In the genomic region with DNA sequence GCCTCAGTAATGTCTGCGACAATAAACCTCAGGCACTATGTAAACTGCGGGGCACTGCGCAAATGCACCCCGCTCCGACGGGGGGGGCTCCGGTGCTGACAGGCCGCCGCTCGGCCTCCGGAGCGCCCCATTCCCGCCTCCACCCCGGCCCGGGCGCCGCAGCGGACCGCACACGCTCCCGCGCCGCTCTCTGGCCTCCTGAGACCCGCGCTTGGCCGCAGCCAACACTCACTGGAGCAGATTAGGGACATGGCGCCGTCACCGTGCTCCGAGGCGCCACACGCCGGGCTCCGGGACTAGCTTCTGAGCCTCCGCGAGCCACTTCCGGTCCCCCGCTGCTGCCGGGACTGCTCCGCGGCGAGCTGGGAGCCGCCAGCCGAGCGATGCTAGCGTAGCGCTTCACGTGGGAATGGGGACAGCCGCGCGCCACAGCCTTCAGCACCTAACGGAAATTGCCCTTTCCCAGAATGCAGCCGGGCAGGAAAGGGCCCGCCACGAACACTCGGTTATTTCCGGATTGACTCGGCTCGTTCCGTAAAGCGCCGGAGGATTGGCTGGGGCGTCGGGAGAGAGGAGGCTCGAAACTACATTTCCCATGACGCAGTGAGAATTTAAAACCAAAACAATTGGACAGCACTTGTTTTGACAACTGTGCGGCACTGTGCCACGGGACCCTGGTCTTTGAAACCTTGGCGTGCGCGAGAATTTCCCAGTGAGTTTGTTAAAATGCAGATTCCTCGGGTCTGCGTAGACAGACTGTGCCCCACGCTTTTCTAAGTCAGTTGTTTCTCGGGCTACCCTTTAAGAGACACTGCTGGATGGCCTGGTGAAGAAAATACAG, we compare ENCODE assay signal across 1 cellular context.
A peak's percentile ranks its signal among the peaks of the same experiment; 100 is the strongest.
TF ChIP-seq lines count a peak whose summit lies in the region.

A gene (minus strand): TSS at position 454 of the 841 bp plus-strand sequence. CDS start 203 bp downstream, at position 251.

TF ChIP-seq in HepG2, 621 proteins besides CTCF, POLR2A, EP300 and RAD21 (continued from another document and continues in another):
- TF ChIP-seq, protein P1, sequence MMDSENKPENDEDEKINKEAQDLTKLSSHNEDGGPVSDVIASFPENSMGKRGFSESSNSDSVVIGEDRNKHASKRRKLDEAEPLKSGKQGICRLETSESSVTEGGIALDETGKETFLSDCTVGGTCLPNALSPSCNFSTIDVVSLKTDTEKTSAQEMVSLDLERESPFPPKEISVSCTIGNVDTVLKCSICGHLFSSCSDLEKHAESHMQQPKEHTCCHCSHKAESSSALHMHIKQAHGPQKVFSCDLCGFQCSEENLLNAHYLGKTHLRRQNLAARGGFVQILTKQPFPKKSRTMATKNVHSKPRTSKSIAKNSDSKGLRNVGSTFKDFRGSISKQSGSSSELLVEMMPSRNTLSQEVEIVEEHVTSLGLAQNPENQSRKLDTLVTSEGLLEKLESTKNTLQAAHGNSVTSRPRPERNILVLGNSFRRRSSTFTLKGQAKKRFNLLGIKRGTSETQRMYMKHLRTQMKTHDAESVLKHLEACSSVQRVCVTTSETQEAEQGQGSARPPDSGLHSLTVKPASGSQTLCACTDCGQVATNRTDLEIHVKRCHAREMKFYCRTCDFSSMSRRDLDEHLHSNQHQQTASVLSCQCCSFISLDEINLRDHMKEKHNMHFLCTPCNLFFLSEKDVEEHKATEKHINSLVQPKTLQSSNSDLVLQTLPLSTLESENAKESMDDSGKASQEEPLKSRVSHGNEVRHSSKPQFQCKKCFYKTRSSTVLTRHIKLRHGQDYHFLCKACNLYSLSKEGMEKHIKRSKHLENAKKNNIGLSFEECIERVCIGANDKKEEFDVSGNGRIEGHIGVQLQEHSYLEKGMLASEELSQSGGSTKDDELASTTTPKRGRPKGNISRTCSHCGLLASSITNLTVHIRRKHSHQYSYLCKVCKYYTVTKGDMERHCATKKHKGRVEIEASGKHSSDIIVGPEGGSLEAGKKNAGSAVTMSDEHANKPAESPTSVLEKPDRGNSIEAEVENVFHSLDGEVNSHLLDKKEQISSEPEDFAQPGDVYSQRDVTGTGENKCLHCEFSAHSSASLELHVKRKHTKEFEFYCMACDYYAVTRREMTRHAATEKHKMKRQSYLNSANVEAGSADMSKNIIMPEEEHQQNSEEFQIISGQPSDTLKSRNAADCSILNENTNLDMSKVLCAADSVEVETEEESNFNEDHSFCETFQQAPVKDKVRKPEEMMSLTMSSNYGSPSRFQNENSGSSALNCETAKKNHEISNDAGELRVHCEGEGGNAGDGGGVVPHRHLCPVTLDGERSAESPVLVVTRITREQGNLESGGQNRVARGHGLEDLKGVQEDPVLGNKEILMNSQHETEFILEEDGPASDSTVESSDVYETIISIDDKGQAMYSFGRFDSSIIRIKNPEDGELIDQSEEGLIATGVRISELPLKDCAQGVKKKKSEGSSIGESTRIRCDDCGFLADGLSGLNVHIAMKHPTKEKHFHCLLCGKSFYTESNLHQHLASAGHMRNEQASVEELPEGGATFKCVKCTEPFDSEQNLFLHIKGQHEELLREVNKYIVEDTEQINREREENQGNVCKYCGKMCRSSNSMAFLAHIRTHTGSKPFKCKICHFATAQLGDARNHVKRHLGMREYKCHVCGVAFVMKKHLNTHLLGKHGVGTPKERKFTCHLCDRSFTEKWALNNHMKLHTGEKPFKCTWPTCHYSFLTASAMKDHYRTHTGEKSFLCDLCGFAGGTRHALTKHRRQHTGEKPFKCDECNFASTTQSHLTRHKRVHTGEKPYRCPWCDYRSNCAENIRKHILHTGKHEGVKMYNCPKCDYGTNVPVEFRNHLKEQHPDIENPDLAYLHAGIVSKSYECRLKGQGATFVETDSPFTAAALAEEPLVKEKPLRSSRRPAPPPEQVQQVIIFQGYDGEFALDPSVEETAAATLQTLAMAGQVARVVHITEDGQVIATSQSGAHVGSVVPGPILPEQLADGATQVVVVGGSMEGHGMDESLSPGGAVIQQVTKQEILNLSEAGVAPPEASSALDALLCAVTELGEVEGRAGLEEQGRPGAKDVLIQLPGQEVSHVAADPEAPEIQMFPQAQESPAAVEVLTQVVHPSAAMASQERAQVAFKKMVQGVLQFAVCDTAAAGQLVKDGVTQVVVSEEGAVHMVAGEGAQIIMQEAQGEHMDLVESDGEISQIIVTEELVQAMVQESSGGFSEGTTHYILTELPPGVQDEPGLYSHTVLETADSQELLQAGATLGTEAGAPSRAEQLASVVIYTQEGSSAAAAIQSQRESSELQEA (CRISPR knock-in tag; IDR thresholded peaks at IDR 0.05; ENCODE audit: not compliant biosample characterization) = no peak
- peak; percentile 86 for TF ChIP-seq SIN3A (IDR thresholded peaks at IDR 0.05; ENCODE audit: borderline replicate concordance, low read depth, low read length)
- TF ChIP-seq RCOR2 (CRISPR knock-in tag; IDR thresholded peaks at IDR 0.05) = no peak
- TF ChIP-seq, protein P2, sequence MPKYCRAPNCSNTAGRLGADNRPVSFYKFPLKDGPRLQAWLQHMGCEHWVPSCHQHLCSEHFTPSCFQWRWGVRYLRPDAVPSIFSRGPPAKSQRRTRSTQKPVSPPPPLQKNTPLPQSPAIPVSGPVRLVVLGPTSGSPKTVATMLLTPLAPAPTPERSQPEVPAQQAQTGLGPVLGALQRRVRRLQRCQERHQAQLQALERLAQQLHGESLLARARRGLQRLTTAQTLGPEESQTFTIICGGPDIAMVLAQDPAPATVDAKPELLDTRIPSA (CRISPR knock-in tag; IDR thresholded peaks at IDR 0.05; ENCODE audit: borderline replicate concordance) = no peak; the same call in 1 of the 2 replicates
- TF ChIP-seq ZNF138 (CRISPR knock-in tag; IDR thresholded peaks at IDR 0.05; ENCODE audit: low read depth) = peak; percentile 78
- TF ChIP-seq TP53 (CRISPR knock-in tag; conservative IDR thresholded peaks at IDR 0.05) = no peak
- peak; percentile 72; the same call in 1 of the 2 replicates for TF ChIP-seq ZNF451 (CRISPR knock-in tag; IDR thresholded peaks at IDR 0.05)
- TF ChIP-seq FOXO1 (CRISPR knock-in tag; IDR thresholded peaks at IDR 0.05) = peak; percentile 38
- TF ChIP-seq, protein P3, sequence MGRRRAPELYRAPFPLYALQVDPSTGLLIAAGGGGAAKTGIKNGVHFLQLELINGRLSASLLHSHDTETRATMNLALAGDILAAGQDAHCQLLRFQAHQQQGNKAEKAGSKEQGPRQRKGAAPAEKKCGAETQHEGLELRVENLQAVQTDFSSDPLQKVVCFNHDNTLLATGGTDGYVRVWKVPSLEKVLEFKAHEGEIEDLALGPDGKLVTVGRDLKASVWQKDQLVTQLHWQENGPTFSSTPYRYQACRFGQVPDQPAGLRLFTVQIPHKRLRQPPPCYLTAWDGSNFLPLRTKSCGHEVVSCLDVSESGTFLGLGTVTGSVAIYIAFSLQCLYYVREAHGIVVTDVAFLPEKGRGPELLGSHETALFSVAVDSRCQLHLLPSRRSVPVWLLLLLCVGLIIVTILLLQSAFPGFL (CRISPR knock-in tag; IDR thresholded peaks at IDR 0.05) = no peak
- no peak for TF ChIP-seq TBL1XR1 (IDR thresholded peaks at IDR 0.05; ENCODE audit: borderline replicate concordance, low read length, partially characterized antibody)
- TF ChIP-seq HMGA1 (CRISPR knock-in tag; conservative IDR thresholded peaks at IDR 0.05) = no peak
- TF ChIP-seq, protein P4, sequence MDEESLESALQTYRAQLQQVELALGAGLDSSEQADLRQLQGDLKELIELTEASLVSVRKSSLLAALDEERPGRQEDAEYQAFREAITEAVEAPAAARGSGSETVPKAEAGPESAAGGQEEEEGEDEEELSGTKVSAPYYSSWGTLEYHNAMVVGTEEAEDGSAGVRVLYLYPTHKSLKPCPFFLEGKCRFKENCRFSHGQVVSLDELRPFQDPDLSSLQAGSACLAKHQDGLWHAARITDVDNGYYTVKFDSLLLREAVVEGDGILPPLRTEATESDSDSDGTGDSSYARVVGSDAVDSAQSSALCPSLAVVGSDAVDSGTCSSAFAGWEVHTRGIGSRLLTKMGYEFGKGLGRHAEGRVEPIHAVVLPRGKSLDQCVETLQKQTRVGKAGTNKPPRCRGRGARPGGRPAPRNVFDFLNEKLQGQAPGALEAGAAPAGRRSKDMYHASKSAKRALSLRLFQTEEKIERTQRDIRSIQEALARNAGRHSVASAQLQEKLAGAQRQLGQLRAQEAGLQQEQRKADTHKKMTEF (CRISPR knock-in tag; IDR thresholded peaks at IDR 0.05) = peak; percentile 88
- TF ChIP-seq SMAD1 (CRISPR knock-in tag; IDR thresholded peaks at IDR 0.05; ENCODE audit: borderline replicate concordance, low read depth) = 0 out of 2 replicates have a peak, but pooled peaks have one; percentile 33
- TF ChIP-seq, protein P5, sequence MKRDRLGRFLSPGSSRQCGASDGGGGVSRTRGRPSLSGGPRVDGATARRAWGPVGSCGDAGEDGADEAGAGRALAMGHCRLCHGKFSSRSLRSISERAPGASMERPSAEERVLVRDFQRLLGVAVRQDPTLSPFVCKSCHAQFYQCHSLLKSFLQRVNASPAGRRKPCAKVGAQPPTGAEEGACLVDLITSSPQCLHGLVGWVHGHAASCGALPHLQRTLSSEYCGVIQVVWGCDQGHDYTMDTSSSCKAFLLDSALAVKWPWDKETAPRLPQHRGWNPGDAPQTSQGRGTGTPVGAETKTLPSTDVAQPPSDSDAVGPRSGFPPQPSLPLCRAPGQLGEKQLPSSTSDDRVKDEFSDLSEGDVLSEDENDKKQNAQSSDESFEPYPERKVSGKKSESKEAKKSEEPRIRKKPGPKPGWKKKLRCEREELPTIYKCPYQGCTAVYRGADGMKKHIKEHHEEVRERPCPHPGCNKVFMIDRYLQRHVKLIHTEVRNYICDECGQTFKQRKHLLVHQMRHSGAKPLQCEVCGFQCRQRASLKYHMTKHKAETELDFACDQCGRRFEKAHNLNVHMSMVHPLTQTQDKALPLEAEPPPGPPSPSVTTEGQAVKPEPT (CRISPR knock-in tag; IDR thresholded peaks at IDR 0.05; ENCODE audit: low read depth) = 0 out of 2 replicates have a peak, but pooled peaks have one; percentile 48
- no peak for TF ChIP-seq SRSF4 (IDR thresholded peaks at IDR 0.05; ENCODE audit: low read depth, low read length, poor library complexity, severe bottlenecking)
- peak; percentile 87 for TF ChIP-seq ZNF891 (CRISPR knock-in tag; IDR thresholded peaks at IDR 0.05)
- TF ChIP-seq ZFP36L2 (CRISPR knock-in tag; IDR thresholded peaks at IDR 0.05) = no peak
- TF ChIP-seq KDM5B (CRISPR knock-in tag; IDR thresholded peaks at IDR 0.05; ENCODE audit: borderline replicate concordance) = peak; percentile 79; the same call in 1 of the 2 replicates
- no peak for TF ChIP-seq ZNF749 (CRISPR knock-in tag; IDR thresholded peaks at IDR 0.05; ENCODE audit: borderline replicate concordance)
- TF ChIP-seq, protein P6, sequence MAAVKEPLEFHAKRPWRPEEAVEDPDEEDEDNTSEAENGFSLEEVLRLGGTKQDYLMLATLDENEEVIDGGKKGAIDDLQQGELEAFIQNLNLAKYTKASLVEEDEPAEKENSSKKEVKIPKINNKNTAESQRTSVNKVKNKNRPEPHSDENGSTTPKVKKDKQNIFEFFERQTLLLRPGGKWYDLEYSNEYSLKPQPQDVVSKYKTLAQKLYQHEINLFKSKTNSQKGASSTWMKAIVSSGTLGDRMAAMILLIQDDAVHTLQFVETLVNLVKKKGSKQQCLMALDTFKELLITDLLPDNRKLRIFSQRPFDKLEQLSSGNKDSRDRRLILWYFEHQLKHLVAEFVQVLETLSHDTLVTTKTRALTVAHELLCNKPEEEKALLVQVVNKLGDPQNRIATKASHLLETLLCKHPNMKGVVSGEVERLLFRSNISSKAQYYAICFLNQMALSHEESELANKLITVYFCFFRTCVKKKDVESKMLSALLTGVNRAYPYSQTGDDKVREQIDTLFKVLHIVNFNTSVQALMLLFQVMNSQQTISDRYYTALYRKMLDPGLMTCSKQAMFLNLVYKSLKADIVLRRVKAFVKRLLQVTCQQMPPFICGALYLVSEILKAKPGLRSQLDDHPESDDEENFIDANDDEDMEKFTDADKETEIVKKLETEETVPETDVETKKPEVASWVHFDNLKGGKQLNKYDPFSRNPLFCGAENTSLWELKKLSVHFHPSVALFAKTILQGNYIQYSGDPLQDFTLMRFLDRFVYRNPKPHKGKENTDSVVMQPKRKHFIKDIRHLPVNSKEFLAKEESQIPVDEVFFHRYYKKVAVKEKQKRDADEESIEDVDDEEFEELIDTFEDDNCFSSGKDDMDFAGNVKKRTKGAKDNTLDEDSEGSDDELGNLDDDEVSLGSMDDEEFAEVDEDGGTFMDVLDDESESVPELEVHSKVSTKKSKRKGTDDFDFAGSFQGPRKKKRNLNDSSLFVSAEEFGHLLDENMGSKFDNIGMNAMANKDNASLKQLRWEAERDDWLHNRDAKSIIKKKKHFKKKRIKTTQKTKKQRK (IDR thresholded peaks at IDR 0.05; ENCODE audit: low read length) = no peak
- TF ChIP-seq, protein P7, sequence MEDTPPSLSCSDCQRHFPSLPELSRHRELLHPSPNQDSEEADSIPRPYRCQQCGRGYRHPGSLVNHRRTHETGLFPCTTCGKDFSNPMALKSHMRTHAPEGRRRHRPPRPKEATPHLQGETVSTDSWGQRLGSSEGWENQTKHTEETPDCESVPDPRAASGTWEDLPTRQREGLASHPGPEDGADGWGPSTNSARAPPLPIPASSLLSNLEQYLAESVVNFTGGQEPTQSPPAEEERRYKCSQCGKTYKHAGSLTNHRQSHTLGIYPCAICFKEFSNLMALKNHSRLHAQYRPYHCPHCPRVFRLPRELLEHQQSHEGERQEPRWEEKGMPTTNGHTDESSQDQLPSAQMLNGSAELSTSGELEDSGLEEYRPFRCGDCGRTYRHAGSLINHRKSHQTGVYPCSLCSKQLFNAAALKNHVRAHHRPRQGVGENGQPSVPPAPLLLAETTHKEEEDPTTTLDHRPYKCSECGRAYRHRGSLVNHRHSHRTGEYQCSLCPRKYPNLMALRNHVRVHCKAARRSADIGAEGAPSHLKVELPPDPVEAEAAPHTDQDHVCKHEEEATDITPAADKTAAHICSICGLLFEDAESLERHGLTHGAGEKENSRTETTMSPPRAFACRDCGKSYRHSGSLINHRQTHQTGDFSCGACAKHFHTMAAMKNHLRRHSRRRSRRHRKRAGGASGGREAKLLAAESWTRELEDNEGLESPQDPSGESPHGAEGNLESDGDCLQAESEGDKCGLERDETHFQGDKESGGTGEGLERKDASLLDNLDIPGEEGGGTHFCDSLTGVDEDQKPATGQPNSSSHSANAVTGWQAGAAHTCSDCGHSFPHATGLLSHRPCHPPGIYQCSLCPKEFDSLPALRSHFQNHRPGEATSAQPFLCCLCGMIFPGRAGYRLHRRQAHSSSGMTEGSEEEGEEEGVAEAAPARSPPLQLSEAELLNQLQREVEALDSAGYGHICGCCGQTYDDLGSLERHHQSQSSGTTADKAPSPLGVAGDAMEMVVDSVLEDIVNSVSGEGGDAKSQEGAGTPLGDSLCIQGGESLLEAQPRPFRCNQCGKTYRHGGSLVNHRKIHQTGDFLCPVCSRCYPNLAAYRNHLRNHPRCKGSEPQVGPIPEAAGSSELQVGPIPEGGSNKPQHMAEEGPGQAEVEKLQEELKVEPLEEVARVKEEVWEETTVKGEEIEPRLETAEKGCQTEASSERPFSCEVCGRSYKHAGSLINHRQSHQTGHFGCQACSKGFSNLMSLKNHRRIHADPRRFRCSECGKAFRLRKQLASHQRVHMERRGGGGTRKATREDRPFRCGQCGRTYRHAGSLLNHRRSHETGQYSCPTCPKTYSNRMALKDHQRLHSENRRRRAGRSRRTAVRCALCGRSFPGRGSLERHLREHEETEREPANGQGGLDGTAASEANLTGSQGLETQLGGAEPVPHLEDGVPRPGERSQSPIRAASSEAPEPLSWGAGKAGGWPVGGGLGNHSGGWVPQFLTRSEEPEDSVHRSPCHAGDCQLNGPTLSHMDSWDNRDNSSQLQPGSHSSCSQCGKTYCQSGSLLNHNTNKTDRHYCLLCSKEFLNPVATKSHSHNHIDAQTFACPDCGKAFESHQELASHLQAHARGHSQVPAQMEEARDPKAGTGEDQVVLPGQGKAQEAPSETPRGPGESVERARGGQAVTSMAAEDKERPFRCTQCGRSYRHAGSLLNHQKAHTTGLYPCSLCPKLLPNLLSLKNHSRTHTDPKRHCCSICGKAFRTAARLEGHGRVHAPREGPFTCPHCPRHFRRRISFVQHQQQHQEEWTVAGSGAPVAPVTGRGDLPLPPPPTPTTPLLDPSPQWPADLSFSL (CRISPR knock-in tag; IDR thresholded peaks at IDR 0.05) = no peak
- TF ChIP-seq SETDB1 (CRISPR knock-in tag; IDR thresholded peaks at IDR 0.05; ENCODE audit: borderline replicate concordance) = no peak; the same call in 1 of the 2 replicates
